In the genomic region with DNA sequence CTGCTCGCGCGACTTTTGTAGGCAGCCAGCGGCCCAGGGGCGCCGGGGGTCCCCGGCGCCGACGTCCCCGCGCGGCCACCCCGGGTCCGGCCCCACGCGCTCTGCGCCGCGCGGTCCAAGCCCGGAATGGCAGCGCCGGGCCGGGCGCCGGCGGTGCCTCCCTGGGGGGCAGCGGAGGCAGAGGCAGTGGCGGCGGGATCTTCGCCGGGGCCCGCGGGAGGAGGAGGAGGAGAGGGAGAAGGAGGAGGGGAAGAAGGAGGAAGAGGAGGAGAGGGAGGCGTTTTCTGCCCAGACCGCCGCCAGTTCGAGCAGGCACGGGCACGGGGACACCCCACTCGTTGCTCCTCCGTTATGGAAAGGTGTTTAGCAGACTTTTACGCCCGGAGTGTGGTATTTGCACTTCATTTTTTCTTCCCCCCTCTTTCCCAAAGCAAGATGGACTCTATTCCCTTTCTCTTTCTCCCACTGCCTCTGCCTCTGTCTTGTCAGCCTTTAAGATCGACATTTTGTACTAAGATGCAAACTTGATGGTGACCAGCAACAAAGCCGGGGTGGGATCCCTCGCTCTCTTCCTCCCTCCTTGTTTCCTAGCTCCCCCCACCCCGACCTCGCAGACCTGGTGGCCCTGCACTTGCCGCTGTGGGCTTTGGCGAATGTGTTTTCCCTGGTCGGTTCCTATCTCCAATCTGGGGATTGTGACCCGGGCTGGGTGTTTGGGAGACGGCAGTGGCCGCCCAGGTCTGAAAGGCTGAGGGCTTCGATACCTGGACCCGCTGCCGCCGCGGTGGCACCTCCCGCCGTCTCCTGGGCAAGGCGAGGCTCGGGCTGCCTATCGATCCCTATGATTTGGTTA, we compare ENCODE assay signal across 8 cellular contexts. TPM values are rescaled to one million over a fixed set of nuclear protein-coding genes. Genes with fewer than 3 reads are reported as not detected.
DNase-seq lines count a peak whose midpoint lies in the region; ATAC-seq, FAIRE-seq and TF ChIP-seq lines count a peak whose summit lies in the region.

No MANE protein-coding gene starts in this region.

- peak overlapping the region; percentile 72; the same call in 1 of the 2 replicates for H2AFZ ChIP-seq in KMS-11 (ENCODE audit: low read depth)

- H3K27me3 ChIP-seq in KMS-11 (ENCODE audit: insufficient read depth, low read depth): no peaks in the 10 kb centered on the region
- no peaks in the 10 kb centered on the region for H3K27me3 ChIP-seq in left lung

- peak overlapping the region; percentile 71 for H3K4me2 ChIP-seq in KMS-11

- TF ChIP-seq CTCF in KMS-11 (conservative IDR thresholded peaks at IDR 0.05; ENCODE audit: low read depth, low read length) (no peak), left lung (IDR thresholded peaks at IDR 0.05) (no peak), D721Med (IDR thresholded peaks at IDR 0.05; ENCODE audit: insufficient read depth, missing control alignments) (no peak)

- peak; percentile 36 for DNase-seq in activated CD4-positive, alpha-beta T cell treated with anti-CD3 and anti-CD28 coated beads for 48 hours
- DNase-seq in dermis blood vessel endothelial cell (peak; percentile 29), left lung (peak; percentile 52 to 87), D721Med (ENCODE audit: insufficient read length, low spot score) (no peak)
- DNase-seq in stimulated activated CD4-positive, alpha-beta T cell treated with anti-CD3 and anti-CD28 coated beads, Interleukin-2, amount 100 ng/mL, for 48 hours: peak; percentile 14 to 18

- H3K36me3 ChIP-seq in ES-I3 (ENCODE audit: insufficient read depth, low read length): no peaks in the 10 kb centered on the region
- no peaks in the 10 kb centered on the region for H3K36me3 ChIP-seq in KMS-11 (ENCODE audit: insufficient read depth)
- no peaks in the 10 kb centered on the region for H3K36me3 ChIP-seq in left lung

- H3K27ac ChIP-seq in KMS-11: peak overlapping the region; percentile 80; the same call in 1 of the 2 replicates
- H3K27ac ChIP-seq in left lung: peak overlapping the region; percentile 94 to 97

- H4K20me1 ChIP-seq in KMS-11 (ENCODE audit: insufficient read depth): no peaks in the 10 kb centered on the region

- intact Hi-C loops in left lung (cut with DNase I): no loop called here

- H3K9ac ChIP-seq in ES-I3 (ENCODE audit: low read depth, low read length) (peak overlapping the region; percentile 85), KMS-11 (peak overlapping the region; percentile 70; the same call in 1 of the 2 replicates)

- H3K4me1 ChIP-seq in ES-I3 (ENCODE audit: insufficient read depth, low read length) (peaks cover 3% of the 10 kb centered on the region; the same call in 1 of the 2 replicates), KMS-11 (ENCODE audit: low read depth, poor library complexity, severe bottlenecking) (peaks cover 21% of the 10 kb centered on the region), left lung (peaks cover 0 to 17% of the 10 kb centered on the region in 2 donors)

- H3K4me3 ChIP-seq in KMS-11 (IDR thresholded peaks at IDR 0.05; ENCODE audit: insufficient read depth, low read depth, low read length): peak overlapping the region; percentile 93
- H3K4me3 ChIP-seq in left lung: peak overlapping the region; percentile 74 to 86

- H3K79me2 ChIP-seq in KMS-11 (ENCODE audit: insufficient read depth, low read depth): peaks cover 29% of the 10 kb centered on the region

- FAIRE-seq in D721Med (lab: Jason Lieb, UNC): no peak

- ATAC-seq in left lung (peak; percentile 4), HG03521 (IDR thresholded peaks at IDR 0.05; ENCODE audit: unreplicated experiment) (no peak)

- H3K9me3 ChIP-seq in ES-I3 (ENCODE audit: control insufficient read depth, insufficient read depth, low read length) (no peaks in the 10 kb centered on the region), left lung (no peaks in the 10 kb centered on the region)

RNA-seq across cellular contexts. Expression of a gene that starts 2.6 kb away (rescaled TPM):
- total RNA-seq in dermis blood vessel endothelial cell (56.0 and 80.0 TPM in 2 replicates), left lung (10 to 100 TPM; 44.3 to 58.6 TPM)
